8 cellular contexts compared by ENCODE assay signal in genomic region chr1:85992756-85993155, GRCh38.
DNase-seq lines count a peak whose midpoint lies in the region; ATAC-seq, FAIRE-seq and TF ChIP-seq lines count a peak whose summit lies in the region.

No MANE protein-coding gene starts in this region.

- H3K27me3 Mint-ChIP-seq in activated T-cell treated with anti-CD3 and anti-CD28 coated beads, Interleukin-2, amount 50 U/mL, for 72 hours (ENCODE audit: low read depth), result no peaks in the 10 kb centered on the region
- H3K27me3 Mint-ChIP-seq in nephron progenitor cell (ENCODE audit: low read depth, poor library complexity), result no peaks in the 10 kb centered on the region

- ATAC-seq in GM21381 (IDR thresholded peaks at IDR 0.05; ENCODE audit: unreplicated experiment), result peak; percentile 41
- ATAC-seq in HG03469 (IDR thresholded peaks at IDR 0.05; ENCODE audit: unreplicated experiment), result peak; percentile 55
- no peak for ATAC-seq in activated T-cell treated with anti-CD3 and anti-CD28 coated beads, Interleukin-2, amount 50 U/mL, for 72 hours (replicated peaks in 1 of 2)

- H3K36me3 Mint-ChIP-seq in activated T-cell treated with anti-CD3 and anti-CD28 coated beads, Interleukin-2, amount 50 U/mL, for 72 hours (ENCODE audit: insufficient read depth in 2 of 2), result no peaks in the 10 kb centered on the region
- H3K36me3 Mint-ChIP-seq in nephron progenitor cell (ENCODE audit: low read depth), result no peaks in the 10 kb centered on the region

- no peaks in the 10 kb centered on the region for H3K4me1 Mint-ChIP-seq in activated T-cell treated with anti-CD3 and anti-CD28 coated beads, Interleukin-2, amount 50 U/mL, for 72 hours (ENCODE audit: low read depth)
- H3K4me1 Mint-ChIP-seq in nephron progenitor cell, result no peaks in the 10 kb centered on the region

- FAIRE-seq in D721Med (lab: Jason Lieb, UNC), result no peak

- H3K27ac Mint-ChIP-seq in activated T-cell treated with anti-CD3 and anti-CD28 coated beads, Interleukin-2, amount 50 U/mL, for 72 hours, result no peak overlapping the region
- no peak overlapping the region for H3K27ac Mint-ChIP-seq in nephron progenitor cell

- DNase-seq in AG20443 (ENCODE audit: low spot score), result peak; percentile 13
- peak; percentile 65 for DNase-seq in choroid plexus epithelial cell (ENCODE audit: low read depth)
- no peak for DNase-seq in HK-2 (ENCODE audit: unreplicated experiment)
- DNase-seq in activated T-cell treated with anti-CD3 and anti-CD28 coated beads, Interleukin-2, amount 50 U/mL, for 72 hours, result no peak
- DNase-seq in D721Med (ENCODE audit: insufficient read length, low spot score), result no peak
- no peak for DNase-seq in nephron progenitor cell

- no peak overlapping the region for H3K4me3 Mint-ChIP-seq in activated T-cell treated with anti-CD3 and anti-CD28 coated beads, Interleukin-2, amount 50 U/mL, for 72 hours
- no peak overlapping the region for H3K4me3 Mint-ChIP-seq in nephron progenitor cell

- peak overlapping the region; percentile 11 for H3K4me3 ChIP-seq in choroid plexus epithelial cell (ENCODE audit: low read depth, low read length)

- TF ChIP-seq CTCF in choroid plexus epithelial cell (conservative IDR thresholded peaks at IDR 0.05; ENCODE audit: low read depth, low read length) (no peak), D721Med (IDR thresholded peaks at IDR 0.05; ENCODE audit: insufficient read depth, missing control alignments) (no peak), nephron progenitor cell (IDR thresholded peaks at IDR 0.05) (no peak)

- H3K9me3 Mint-ChIP-seq in activated T-cell treated with anti-CD3 and anti-CD28 coated beads, Interleukin-2, amount 50 U/mL, for 72 hours, result no peaks in the 10 kb centered on the region
- H3K9me3 Mint-ChIP-seq in nephron progenitor cell, result no peaks in the 10 kb centered on the region

Comparison
In these comparisons a context has a peak if more than half of its experiments do, and no peak if none do; other contexts are left out.
1. DNase-seq: peak in AG20443 (single experiment) and choroid plexus epithelial cell (single experiment); none in HK-2 (single experiment), activated T-cell treated with anti-CD3 and anti-CD28 coated beads, Interleukin-2, amount 50 U/mL, for 72 hours (0 of 2), D721Med (single experiment) and nephron progenitor cell (single experiment).
2. ATAC-seq: peak in GM21381 (single experiment) and HG03469 (single experiment); none in activated T-cell treated with anti-CD3 and anti-CD28 coated beads, Interleukin-2, amount 50 U/mL, for 72 hours (0 of 2).